26 cellular contexts compared by ENCODE assay signal in the genomic region with DNA sequence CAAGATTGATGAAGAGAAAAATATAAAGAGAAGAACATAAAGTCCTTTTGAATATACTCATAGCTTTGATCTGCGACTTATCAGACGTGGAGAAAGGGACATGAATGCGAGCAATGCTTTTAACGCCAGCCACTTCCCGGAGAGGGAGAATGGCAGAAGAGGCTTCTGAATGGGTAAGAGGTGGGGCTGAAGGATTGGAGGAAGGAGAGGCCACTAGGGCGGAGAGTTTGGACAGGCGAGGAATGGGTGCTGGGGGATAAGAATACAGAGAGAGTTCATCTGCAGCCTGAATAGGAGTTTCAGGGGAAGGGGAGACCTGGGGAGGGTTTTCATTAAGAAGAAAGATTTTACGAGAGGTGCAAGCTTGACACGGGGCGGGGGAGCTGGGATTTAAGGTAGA.
"Had no signal": no experiment of that assay in that cellular context is flagged by ENCODE, and none has a peak within 500 bp of the region (broad histone marks: within the 10 kb centered on the region; RNA-seq: fewer than 3 reads in every experiment).

No MANE protein-coding gene starts in this region.

- H3K4me3 ChIP-seq: gastrocnemius medialis, lower lobe of right lung, right lobe of liver, thoracic aorta, tibial nerve, upper lobe of right lung, uterus had no signal

- H3K27ac ChIP-seq: epithelial cell of prostate, gastrocnemius medialis, lower lobe of right lung, parathyroid adenoma, right lobe of liver, thoracic aorta, tibial nerve, upper lobe of right lung, uterus had no signal

- H3K79me2 ChIP-seq: parathyroid adenoma had no signal

- H3K36me3 ChIP-seq: gastrocnemius medialis, lower lobe of right lung, right lobe of liver, thoracic aorta, tibial nerve, upper lobe of right lung, uterus had no signal

- DNase-seq: cortex of kidney; effector memory CD8-positive, alpha-beta T cell; foreskin fibroblast; gastrocnemius medialis; head of caudate nucleus; immature natural killer cell; islet precursor cell; kidney glomerular epithelial cell; left ventricle myocardium superior; lower lobe of right lung; natural killer cell; right lobe of liver; small intestine; stimulated activated CD4-positive, alpha-beta T cell treated with anti-CD3 and anti-CD28 coated beads, Interleukin-15, amount 100 ng/mL, for 24 hours; stimulated activated CD4-positive, alpha-beta T cell treated with anti-CD3 and anti-CD28 coated beads, Interleukin-2, amount 100 ng/mL, for 48 hours; stimulated activated naive B cell treated with anti-CD40 and anti-IgM and Interleukin-4, amounts not matched to agents 10 μg/mL and 1 μg/mL and 100 μg/mL, for 72 hours; upper lobe of right lung; uterus had no signal

- H3K36me3 Mint-ChIP-seq: stimulated activated naive B cell treated with anti-CD40 and anti-IgM and Interleukin-4, amounts not matched to agents 10 μg/mL and 1 μg/mL and 100 μg/mL, for 72 hours had no signal

- H3K4me3 Mint-ChIP-seq: effector memory CD8-positive, alpha-beta T cell; immature natural killer cell; natural killer cell; neural crest cell; stimulated activated naive B cell treated with anti-CD40 and anti-IgM and Interleukin-4, amounts not matched to agents 10 μg/mL and 1 μg/mL and 100 μg/mL, for 72 hours; stimulated activated naive CD8-positive, alpha-beta T cell treated with anti-CD3 and anti-CD28 coated beads, Interleukin-15, Interleukin-2, amounts not matched to agents 100 ng/mL and 50 ng/mL, for 24 hours had no signal

- H2AFZ ChIP-seq: parathyroid adenoma had no signal

- H3K27me3 Mint-ChIP-seq: effector memory CD8-positive, alpha-beta T cell; stimulated activated naive B cell treated with anti-CD40 and anti-IgM and Interleukin-4, amounts not matched to agents 10 μg/mL and 1 μg/mL and 100 μg/mL, for 72 hours; stimulated activated naive CD8-positive, alpha-beta T cell treated with anti-CD3 and anti-CD28 coated beads, Interleukin-15, Interleukin-2, amounts not matched to agents 100 ng/mL and 50 ng/mL, for 24 hours had no signal

- H3K27ac Mint-ChIP-seq: effector memory CD8-positive, alpha-beta T cell; immature natural killer cell; natural killer cell; progenitor cell of endocrine pancreas; stimulated activated naive B cell treated with anti-CD40 and anti-IgM and Interleukin-4, amounts not matched to agents 10 μg/mL and 1 μg/mL and 100 μg/mL, for 72 hours; stimulated activated naive CD8-positive, alpha-beta T cell treated with anti-CD3 and anti-CD28 coated beads, Interleukin-15, Interleukin-2, amounts not matched to agents 100 ng/mL and 50 ng/mL, for 24 hours had no signal

- H3K9ac ChIP-seq: parathyroid adenoma had no signal

- H3K27me3 ChIP-seq: gastrocnemius medialis, right lobe of liver, tibial nerve, upper lobe of right lung, uterus had no signal

- H3K4me1 Mint-ChIP-seq: immature natural killer cell; natural killer cell; stimulated activated naive B cell treated with anti-CD40 and anti-IgM and Interleukin-4, amounts not matched to agents 10 μg/mL and 1 μg/mL and 100 μg/mL, for 72 hours had no signal

- ATAC-seq: effector memory CD8-positive, alpha-beta T cell; esophagus mucosa; gastrocnemius medialis; left ventricle myocardium superior; lower lobe of right lung; natural killer cell; right lobe of liver; stimulated activated naive B cell treated with anti-CD40 and anti-IgM and Interleukin-4, amounts not matched to agents 10 μg/mL and 1 μg/mL and 100 μg/mL, for 72 hours; upper lobe of right lung had no signal

- H3K9me3 ChIP-seq: gastrocnemius medialis, lower lobe of right lung, right lobe of liver, thoracic aorta, tibial nerve, upper lobe of right lung, uterus had no signal

- H3K4me1 ChIP-seq: gastrocnemius medialis, lower lobe of right lung, parathyroid adenoma, right lobe of liver, tibial nerve, upper lobe of right lung, uterus had no signal
